ENCODE assay signal across 8 cellular contexts in genomic region chr17:18033442-18034099, GRCh38. TPM values are rescaled to one million over a fixed set of nuclear protein-coding genes. Genes with fewer than 3 reads are reported as not detected.
DNase-seq lines count a peak whose midpoint lies in the region; ATAC-seq and TF ChIP-seq lines count a peak whose summit lies in the region.

No MANE protein-coding gene starts in this region.

- no peaks in the 10 kb centered on the region for H3K9me3 Mint-ChIP-seq in Calu3 (ENCODE audit: low read depth, unreplicated experiment)
- H3K9me3 Mint-ChIP-seq in activated T-helper 1 cell treated with anti-CD3 and anti-CD28 coated beads, Interleukin-12 subunit alpha, Interleukin-12 subunit beta, Interleukin-2, Interleukin-4 antibody, amounts not matched to agents 30 ng/mL and 10 ng/mL and 1 ng/mL, durations not matched to agents 14 hours and 24 hours and 36 hours, result no peaks in the 10 kb centered on the region

- no peak overlapping the region for H3K27ac ChIP-seq in foreskin keratinocyte

- no peak overlapping the region for H3K4me3 Mint-ChIP-seq in Calu3 (ENCODE audit: low read depth, unreplicated experiment)
- H3K4me3 Mint-ChIP-seq in activated T-helper 1 cell treated with anti-CD3 and anti-CD28 coated beads, Interleukin-12 subunit alpha, Interleukin-12 subunit beta, Interleukin-2, Interleukin-4 antibody, amounts not matched to agents 30 ng/mL and 10 ng/mL and 1 ng/mL, durations not matched to agents 14 hours and 24 hours and 36 hours, result no peak overlapping the region

- ATAC-seq in GM19467 (IDR thresholded peaks at IDR 0.05; ENCODE audit: unreplicated experiment) (peak; percentile 47), foreskin keratinocyte (peak; percentile 64), omental fat pad (ENCODE audit: low FRiP score) (peak; percentile 69), HG03432 (IDR thresholded peaks at IDR 0.05; ENCODE audit: unreplicated experiment) (no peak)

- CTCF ChIA-PET in Calu3 (lab: Charles Lee), result interaction anchor here (0.7 to 2.0 kb wide), 5 partner anchors 44 to 145 kb away, joined by 3 to 10 read pairs (median 7); no protein-coding TSS in a partner anchor

- H3K27ac Mint-ChIP-seq in Calu3 (ENCODE audit: unreplicated experiment), result no peak overlapping the region
- H3K27ac Mint-ChIP-seq in activated T-helper 1 cell treated with anti-CD3 and anti-CD28 coated beads, Interleukin-12 subunit alpha, Interleukin-12 subunit beta, Interleukin-2, Interleukin-4 antibody, amounts not matched to agents 30 ng/mL and 10 ng/mL and 1 ng/mL, durations not matched to agents 14 hours and 24 hours and 36 hours, result peak overlapping the region; percentile 21

- peaks cover 19% of the 10 kb centered on the region for H3K4me1 ChIP-seq in foreskin keratinocyte

- BruUV-seq in Calu3 (replicated peaks; lab: Mats Ljungman, UMichigan), result no TSS peak

- no peaks in the 10 kb centered on the region for H3K27me3 ChIP-seq in foreskin keratinocyte

- no peak for TF ChIP-seq EP300 in Ishikawa (IDR thresholded peaks at IDR 0.05; ENCODE audit: borderline replicate concordance)

- peaks cover 9% of the 10 kb centered on the region for H3K36me3 Mint-ChIP-seq in Calu3 (ENCODE audit: insufficient read depth, unreplicated experiment)
- peaks cover 2% of the 10 kb centered on the region for H3K36me3 Mint-ChIP-seq in activated T-helper 1 cell treated with anti-CD3 and anti-CD28 coated beads, Interleukin-12 subunit alpha, Interleukin-12 subunit beta, Interleukin-2, Interleukin-4 antibody, amounts not matched to agents 30 ng/mL and 10 ng/mL and 1 ng/mL, durations not matched to agents 14 hours and 24 hours and 36 hours (ENCODE audit: low read depth)

- peak; percentile 48 for TF ChIP-seq CTCF in Calu3 (IDR thresholded peaks at IDR 0.05; ENCODE audit: unreplicated experiment)
- TF ChIP-seq CTCF in foreskin keratinocyte (conservative IDR thresholded peaks at IDR 0.05), result peak; percentile 95
- TF ChIP-seq CTCF in omental fat pad (IDR thresholded peaks at IDR 0.05), result no peak

- intact Hi-C loops in Calu3 (cut with micrococcal nuclease; ENCODE audit: unreplicated experiment), result loop anchor here (1.0 to 10.0 kb wide), 2 partner anchors 109 to 142 kb away; no protein-coding TSS in a partner anchor
- intact Hi-C loops in activated T-helper 1 cell treated with anti-CD3 and anti-CD28 coated beads, Interleukin-12 subunit alpha, Interleukin-12 subunit beta, Interleukin-2, Interleukin-4 antibody, amounts not matched to agents 30 ng/mL and 10 ng/mL and 1 ng/mL, durations not matched to agents 14 hours and 24 hours and 36 hours (cut with micrococcal nuclease), result loop anchor here (1.0 to 10.0 kb wide), 10 partner anchors 39 to 676 kb away; partner anchors contain the start of genes DRC3, PEMT, RAI1 and RASD1

- DNase-seq in Calu3 (peak; percentile 47), NOMO-1 treated with dmso at 0.1 percent for 144 hours (lab: John Stamatoyannopoulos, UW; ENCODE audit: unreplicated experiment) (peak; percentile 84), foreskin keratinocyte (peak; percentile 41 to 64), omental fat pad (ENCODE audit: low spot score) (no peak)
- DNase-seq in activated T-helper 1 cell treated with anti-CD3 and anti-CD28 coated beads, Interleukin-12 subunit alpha, Interleukin-12 subunit beta, Interleukin-2, Interleukin-4 antibody, amounts not matched to agents 30 ng/mL and 10 ng/mL and 1 ng/mL, durations not matched to agents 14 hours and 24 hours and 36 hours (ENCODE audit: low spot score), result peak; percentile 57

- no peaks in the 10 kb centered on the region for H3K27me3 Mint-ChIP-seq in Calu3 (ENCODE audit: unreplicated experiment)
- H3K27me3 Mint-ChIP-seq in activated T-helper 1 cell treated with anti-CD3 and anti-CD28 coated beads, Interleukin-12 subunit alpha, Interleukin-12 subunit beta, Interleukin-2, Interleukin-4 antibody, amounts not matched to agents 30 ng/mL and 10 ng/mL and 1 ng/mL, durations not matched to agents 14 hours and 24 hours and 36 hours (ENCODE audit: insufficient read depth), result no peaks in the 10 kb centered on the region

- H3K4me1 Mint-ChIP-seq in Calu3 (ENCODE audit: low read depth, unreplicated experiment), result peaks cover 16% of the 10 kb centered on the region
- peaks cover 38% of the 10 kb centered on the region for H3K4me1 Mint-ChIP-seq in activated T-helper 1 cell treated with anti-CD3 and anti-CD28 coated beads, Interleukin-12 subunit alpha, Interleukin-12 subunit beta, Interleukin-2, Interleukin-4 antibody, amounts not matched to agents 30 ng/mL and 10 ng/mL and 1 ng/mL, durations not matched to agents 14 hours and 24 hours and 36 hours (ENCODE audit: low read depth)

- TF ChIP-seq RAD21 in Ishikawa (IDR thresholded peaks at IDR 0.05; ENCODE audit: low read depth), result peak; percentile 90

TF ChIP-seq in Ishikawa, 13 proteins besides CTCF, POLR2A, EP300 and RAD21:
- TF ChIP-seq NFIC (IDR thresholded peaks at IDR 0.05), result no peak
- no peak for TF ChIP-seq CREB1 (IDR thresholded peaks at IDR 0.05; ENCODE audit: low read depth)
- no peak for TF ChIP-seq YY1 (IDR thresholded peaks at IDR 0.05; ENCODE audit: low read depth)
- TF ChIP-seq TEAD4 (IDR thresholded peaks at IDR 0.05), result no peak
- no peak for TF ChIP-seq USF1 (IDR thresholded peaks at IDR 0.05)
- TF ChIP-seq FOXM1 (IDR thresholded peaks at IDR 0.05; ENCODE audit: borderline replicate concordance, low read depth), result no peak
- no peak for TF ChIP-seq MAX (IDR thresholded peaks at IDR 0.05)
- no peak for TF ChIP-seq TAF1 (IDR thresholded peaks at IDR 0.05; ENCODE audit: low read depth)
- no peak for TF ChIP-seq CEBPB (IDR thresholded peaks at IDR 0.05)
- no peak for TF ChIP-seq TCF12 (IDR thresholded peaks at IDR 0.05; ENCODE audit: low read depth)
- no peak for TF ChIP-seq EGR1 (IDR thresholded peaks at IDR 0.05)
- no peak for TF ChIP-seq REST (IDR thresholded peaks at IDR 0.05; ENCODE audit: low read depth)
- no peak for TF ChIP-seq ZBTB7A (IDR thresholded peaks at IDR 0.05; ENCODE audit: low read depth)
TF ChIP-seq in Ishikawa: peak in this region for 0.

RNA-seq across cellular contexts. Expression of gene ATPAF2, which starts 5.4 kb away (rescaled TPM):
- total RNA-seq in Calu3 (2022) (17.7 and 19.6 TPM in 2 replicates), foreskin keratinocyte (26.5 and 30.4 TPM in 2 replicates), omental fat pad (10 to 100 TPM in 2 of 4 donors, 1 to 10 TPM in 2; 9.5 to 18.4 (median 13.1) TPM)
- total RNA-seq in activated T-helper 1 cell treated with anti-CD3 and anti-CD28 coated beads, Interleukin-12 subunit alpha, Interleukin-12 subunit beta, Interleukin-2, Interleukin-4 antibody, amounts not matched to agents 30 ng/mL and 10 ng/mL and 1 ng/mL, durations not matched to agents 14 hours and 24 hours and 36 hours, result 34.9 and 37.8 TPM in 2 replicates
- polyA plus RNA-seq in foreskin keratinocyte, result 38.5 and 39.7 TPM in 2 replicates

RNA-seq across cellular contexts. Expression of gene GID4, which starts 5.6 kb away (rescaled TPM):
- total RNA-seq in Calu3 (2022) (7.3 and 7.4 TPM in 2 replicates), foreskin keratinocyte (11.7 and 13.4 TPM in 2 replicates), omental fat pad (10 to 100 TPM in 3 of 4 donors, 1 to 10 TPM in 1; 9.8 to 20.2 (median 10.5) TPM)
- 9.6 and 10.0 TPM in 2 replicates for total RNA-seq in activated T-helper 1 cell treated with anti-CD3 and anti-CD28 coated beads, Interleukin-12 subunit alpha, Interleukin-12 subunit beta, Interleukin-2, Interleukin-4 antibody, amounts not matched to agents 30 ng/mL and 10 ng/mL and 1 ng/mL, durations not matched to agents 14 hours and 24 hours and 36 hours
- polyA plus RNA-seq in foreskin keratinocyte, result 7.0 and 8.1 TPM in 2 replicates

RNA-seq across cellular contexts. Expression of gene DRG2, which starts 54.2 kb away (rescaled TPM):
- total RNA-seq in Calu3 (2022) (24.9 and 34.5 TPM in 2 replicates), foreskin keratinocyte (40.3 and 42.1 TPM in 2 replicates), omental fat pad (10 to 100 TPM; 31.6 to 38.1 (median 37.3) TPM)
- total RNA-seq in activated T-helper 1 cell treated with anti-CD3 and anti-CD28 coated beads, Interleukin-12 subunit alpha, Interleukin-12 subunit beta, Interleukin-2, Interleukin-4 antibody, amounts not matched to agents 30 ng/mL and 10 ng/mL and 1 ng/mL, durations not matched to agents 14 hours and 24 hours and 36 hours, result 67.5 and 69.2 TPM in 2 replicates
- polyA plus RNA-seq in foreskin keratinocyte, result 41.6 and 43.0 TPM in 2 replicates

Comparison
In these comparisons a context has a peak if more than half of its experiments do, and no peak if none do; other contexts are left out.
1. CTCF ChIP-seq: peak in Calu3 (single experiment) and foreskin keratinocyte (single experiment); none in omental fat pad (0 of 3).